In the genomic region with DNA sequence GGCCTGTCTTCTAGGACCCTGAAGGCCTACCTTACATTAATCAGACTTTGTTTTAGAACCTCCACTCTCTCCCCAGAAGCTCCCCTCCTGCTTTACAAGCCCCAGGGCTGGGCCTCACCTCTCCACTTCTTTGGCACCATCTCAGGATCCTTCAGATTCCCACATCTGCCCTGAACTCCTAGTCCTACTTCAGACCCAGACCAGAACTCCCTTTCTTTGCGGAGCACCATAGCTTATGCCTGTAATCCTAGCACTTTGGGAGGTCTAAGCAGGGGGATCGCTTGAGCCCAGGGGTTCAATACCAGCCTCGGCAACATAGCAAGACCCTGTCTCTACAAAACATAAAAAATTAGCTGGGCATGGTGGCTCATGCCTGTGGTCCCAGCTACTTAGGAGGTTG, we compare ENCODE assay signal across 9 cellular contexts. TPM values are rescaled to one million over a fixed set of nuclear protein-coding genes. Genes with fewer than 3 reads are reported as not detected.
A peak's percentile ranks its signal among the peaks of the same experiment; 100 is the strongest.
DNase-seq lines count a peak whose midpoint lies in the region; ATAC-seq and TF ChIP-seq lines count a peak whose summit lies in the region.
"Had no signal": no experiment of that assay in that cellular context is flagged by ENCODE, and none has a peak within 500 bp of the region (broad histone marks: within the 10 kb centered on the region; RNA-seq: fewer than 3 reads in every experiment).

No MANE protein-coding gene starts in this region.

- H3K27me3 Mint-ChIP-seq in activated naive CD4-positive, alpha-beta T cell treated with anti-CD3 and anti-CD28 coated beads, Interleukin-2, amount 10 ng/mL, durations not matched to agents 7 days and 5 days = no peaks in the 10 kb centered on the region
- no peaks in the 10 kb centered on the region for H3K27me3 Mint-ChIP-seq in memory B cell

- ATAC-seq in body of pancreas (no peak), memory B cell (ENCODE audit: low read depth) (no peak), upper lobe of left lung (ENCODE audit: low FRiP score in 2 of 2) (no peak), aorta (ENCODE audit: low FRiP score) (no peak)

- TF ChIP-seq POLR2A in body of pancreas (IDR thresholded peaks at IDR 0.05) = no peak
- TF ChIP-seq POLR2A in upper lobe of left lung (IDR thresholded peaks at IDR 0.05) = no peak

- WGBS in body of pancreas, 2 donors = 94 to 96% methylated on average over 2 to 3 of the region's 3 CpGs
- WGBS in upper lobe of left lung, 2 donors = 88 to 93% methylated on average over 3 of the region's 3 CpGs
- WGBS in aorta, 2 donors = 97 to 98% methylated on average over 3 of the region's 3 CpGs

- peak overlapping the region; percentile 96 for H3K4me3 Mint-ChIP-seq in activated naive CD4-positive, alpha-beta T cell treated with anti-CD3 and anti-CD28 coated beads, Interleukin-2, amount 10 ng/mL, durations not matched to agents 7 days and 5 days
- H3K4me3 Mint-ChIP-seq in memory B cell = peak overlapping the region; percentile 98

- TF ChIP-seq CTCF in body of pancreas (IDR thresholded peaks at IDR 0.05) (no peak), upper lobe of left lung (IDR thresholded peaks at IDR 0.05) (no peak)

- no peaks in the 10 kb centered on the region for H3K9me3 Mint-ChIP-seq in activated naive CD4-positive, alpha-beta T cell treated with anti-CD3 and anti-CD28 coated beads, Interleukin-2, amount 10 ng/mL, durations not matched to agents 7 days and 5 days
- H3K9me3 Mint-ChIP-seq in memory B cell = no peaks in the 10 kb centered on the region

- H3K4me1 ChIP-seq in body of pancreas (peaks cover 67% of the 10 kb centered on the region), upper lobe of left lung (peaks cover 14 to 31% (median 26%) of the 10 kb centered on the region in 4 donors), aorta (ENCODE audit: control insufficient read depth in 1 of 2, insufficient read depth in 2 of 2, low read length in 2 of 2) (peaks cover 0 to 2% of the 10 kb centered on the region in 2 donors)

- H3K36me3 ChIP-seq in body of pancreas (replicated peaks in 1 of 2; ENCODE audit: insufficient read depth in 1 of 2, low read depth in 2 of 2) (no peaks in the 10 kb centered on the region), upper lobe of left lung (peaks cover 0 to 27% (median 6%) of the 10 kb centered on the region in 4 donors), aorta (ENCODE audit: control insufficient read depth in 1 of 2, insufficient read depth in 2 of 2, low read length in 1 of 2) (no peaks in the 10 kb centered on the region)

- TF ChIP-seq EP300 in upper lobe of left lung (IDR thresholded peaks at IDR 0.05) = no peak

- H3K27ac ChIP-seq in body of pancreas (peak overlapping the region; percentile 82 to 99 (median 97)), upper lobe of left lung (peak overlapping the region; percentile 92 to 96 (median 95)), aorta (ENCODE audit: low read depth in 1 of 2, low read length in 2 of 2) (peak overlapping the region in 1 of 2 donors; percentile 83)

- DNase-seq in activated naive CD4-positive, alpha-beta T cell treated with anti-CD3 and anti-CD28 coated beads, Interleukin-2, amount 10 ng/mL, durations not matched to agents 7 days and 5 days = no peak
- no peak for DNase-seq in activated naive CD4-positive, alpha-beta T cell treated with anti-CD3 and anti-CD28 coated beads, Interleukin-2, amount 50 U/mL, for 16 hours
- DNase-seq in body of pancreas = no peak
- DNase-seq in memory B cell (ENCODE audit: low spot score in 2 of 2) = no peak
- no peak for DNase-seq in upper lobe of left lung
- no peak for DNase-seq in NCI-H345 (lab: John Stamatoyannopoulos, UW)
- DNase-seq in aorta = no peak
- DNase-seq in GM19238 (ENCODE audit: insufficient read length, low spot score) = no peak
- DNase-seq: DMS 273 treated with DMSO at 0.1 percent for 48 hours had no signal

- intact Hi-C loops in body of pancreas (cut with DNase I) (no loop called here), aorta (cut with DNase I) (loop anchor here (10.0 kb wide), 2 partner anchors 59 to 101 kb away; partner anchors contain the start of genes SLC20A1 (in 1 of the 2) and TTL (in 1 of the 2))

- H3K4me3 ChIP-seq in body of pancreas (no peak overlapping the region), upper lobe of left lung (peak overlapping the region in 2 of 4 donors; percentile 63 to 64), aorta (ENCODE audit: low read length in 2 of 2) (no peak overlapping the region)

- H3K9me3 ChIP-seq in body of pancreas = no peaks in the 10 kb centered on the region
- no peaks in the 10 kb centered on the region for H3K9me3 ChIP-seq in upper lobe of left lung
- H3K9me3 ChIP-seq in aorta (ENCODE audit: control insufficient read depth, low read length) = no peaks in the 10 kb centered on the region

- peaks cover 21% of the 10 kb centered on the region for H3K36me3 Mint-ChIP-seq in activated naive CD4-positive, alpha-beta T cell treated with anti-CD3 and anti-CD28 coated beads, Interleukin-2, amount 10 ng/mL, durations not matched to agents 7 days and 5 days
- peaks cover 20% of the 10 kb centered on the region for H3K36me3 Mint-ChIP-seq in memory B cell

- H3K27ac Mint-ChIP-seq in activated naive CD4-positive, alpha-beta T cell treated with anti-CD3 and anti-CD28 coated beads, Interleukin-2, amount 10 ng/mL, durations not matched to agents 7 days and 5 days = peak overlapping the region; percentile 98
- peak overlapping the region; percentile 99 for H3K27ac Mint-ChIP-seq in memory B cell

- no peaks in the 10 kb centered on the region for H3K27me3 ChIP-seq in body of pancreas
- H3K27me3 ChIP-seq in upper lobe of left lung = no peaks in the 10 kb centered on the region
- H3K27me3 ChIP-seq in aorta (ENCODE audit: control insufficient read depth in 1 of 2, insufficient read depth in 2 of 2, low read length in 1 of 2) = no peaks in the 10 kb centered on the region

- peaks cover 42% of the 10 kb centered on the region for H3K4me1 Mint-ChIP-seq in activated naive CD4-positive, alpha-beta T cell treated with anti-CD3 and anti-CD28 coated beads, Interleukin-2, amount 10 ng/mL, durations not matched to agents 7 days and 5 days
- H3K4me1 Mint-ChIP-seq in memory B cell = peaks cover 24% of the 10 kb centered on the region

- CTCF ChIA-PET in activated naive CD4-positive, alpha-beta T cell treated with anti-CD3 and anti-CD28 coated beads, Interleukin-2, amount 10 ng/mL, durations not matched to agents 7 days and 5 days (lab: Charles Lee) = interaction anchor here (0.8 to 2.1 kb wide), 4 partner anchors 15 to 142 kb away, joined by 3 to 4 read pairs (median 3); no protein-coding TSS in a partner anchor

RNA-seq across cellular contexts. Expression of gene CHCHD5, which starts 1.0 kb away (rescaled TPM):
- total RNA-seq in body of pancreas = 10 to 100 TPM; 16.8 to 23.6 TPM
- 10 to 100 TPM; 13.6 to 44.9 (median 25.4) TPM for total RNA-seq in upper lobe of left lung
- 10 to 100 TPM; 19.0 to 19.2 TPM for total RNA-seq in aorta
- 10 to 100 TPM; 27.7 to 32.0 TPM for polyA plus RNA-seq in aorta

RNA-seq across cellular contexts. Expression of gene POLR1B, which starts 43.1 kb away (rescaled TPM):
- total RNA-seq in body of pancreas (10 to 100 TPM; 10.6 to 31.6 TPM), upper lobe of left lung (10 to 100 TPM in 5 of 6 donors, 1 to 10 TPM in 1; 6.7 to 22.5 (median 14.6) TPM), aorta (10 to 100 TPM in 1 of 2 donors, 1 to 10 TPM in 1; 9.4 to 13.5 TPM)
- 1 to 10 TPM; 3.6 to 3.8 TPM for polyA plus RNA-seq in aorta
